In genomic region chr16:66580605-66581209, GRCh38 we compare ENCODE assay signal across 11 cellular contexts. TPM values are rescaled to one million over a fixed set of nuclear protein-coding genes. Genes with fewer than 3 reads are reported as not detected.
DNase-seq lines count a peak whose midpoint lies in the region; ATAC-seq and TF ChIP-seq lines count a peak whose summit lies in the region.
"Had no signal": no experiment of that assay in that cellular context is flagged by ENCODE, and none has a peak within 500 bp of the region (broad histone marks: within the 10 kb centered on the region; RNA-seq: fewer than 3 reads in every experiment).

No MANE protein-coding gene starts in this region.

- peaks cover 19% of the 10 kb centered on the region for H3K4me1 Mint-ChIP-seq in mesothelial cell of epicardium
- H3K4me1 Mint-ChIP-seq in stimulated activated naive B cell treated with anti-CD40 and anti-IgM and Interleukin-4, amounts not matched to agents 10 μg/mL and 1 μg/mL and 100 μg/mL, for 72 hours, result peaks cover 21% of the 10 kb centered on the region in 2 donors

- H3K27me3 Mint-ChIP-seq in mesothelial cell of epicardium (ENCODE audit: low read depth), result no peaks in the 10 kb centered on the region
- H3K27me3 Mint-ChIP-seq in stimulated activated naive B cell treated with anti-CD40 and anti-IgM and Interleukin-4, amounts not matched to agents 10 μg/mL and 1 μg/mL and 100 μg/mL, for 72 hours, result peaks cover 59 to 62% of the 10 kb centered on the region in 2 donors

- H4K20me1 ChIP-seq in BLaER1, result no peaks in the 10 kb centered on the region
- H4K20me1 ChIP-seq in MM.1S (ENCODE audit: insufficient read depth, low read length), result no peaks in the 10 kb centered on the region

- TF ChIP-seq POLR2A in breast epithelium (IDR thresholded peaks at IDR 0.05) (no peak), testis (IDR thresholded peaks at IDR 0.05) (no peak)

- H3K36me3 Mint-ChIP-seq in mesothelial cell of epicardium, result no peaks in the 10 kb centered on the region
- no peaks in the 10 kb centered on the region for H3K36me3 Mint-ChIP-seq in stimulated activated naive B cell treated with anti-CD40 and anti-IgM and Interleukin-4, amounts not matched to agents 10 μg/mL and 1 μg/mL and 100 μg/mL, for 72 hours
- H3K36me3 Mint-ChIP-seq: activated naive CD4-positive, alpha-beta T cell treated with anti-CD3 and anti-CD28 coated beads, Interleukin-2, amount 50 U/mL, for 24 hours had no signal

- H3K36me3 ChIP-seq in BLaER1 (no peaks in the 10 kb centered on the region), breast epithelium (no peaks in the 10 kb centered on the region), MM.1S (replicated peaks; ENCODE audit: insufficient read depth, low read length) (no peaks in the 10 kb centered on the region), testis (ENCODE audit: low read depth, missing control alignments) (no peaks in the 10 kb centered on the region)
- H3K36me3 ChIP-seq: ovary had no signal

- H3K9me3 ChIP-seq in BLaER1 (no peaks in the 10 kb centered on the region), breast epithelium (no peaks in the 10 kb centered on the region), MM.1S (replicated peaks; ENCODE audit: insufficient read depth, low read length) (no peaks in the 10 kb centered on the region), testis (no peaks in the 10 kb centered on the region)
- H3K9me3 ChIP-seq: ovary had no signal

- no peak overlapping the region for H2AFZ ChIP-seq in MM.1S (ENCODE audit: low read length)

- H3K4me2 ChIP-seq in BLaER1, result peak overlapping the region; percentile 93
- no peak overlapping the region for H3K4me2 ChIP-seq in MM.1S (ENCODE audit: low read depth, low read length)

- H3K27me3 ChIP-seq in BLaER1 (no peaks in the 10 kb centered on the region), breast epithelium (no peaks in the 10 kb centered on the region), MM.1S (replicated peaks; ENCODE audit: insufficient read depth, low read length) (no peaks in the 10 kb centered on the region), testis (no peaks in the 10 kb centered on the region)
- H3K27me3 ChIP-seq: ovary had no signal

- no peaks in the 10 kb centered on the region for H3K9me2 ChIP-seq in MM.1S (replicated peaks; ENCODE audit: insufficient read depth, low read length)

- no peak overlapping the region for H3K4me3 Mint-ChIP-seq in mesothelial cell of epicardium
- no peak overlapping the region for H3K4me3 Mint-ChIP-seq in stimulated activated naive B cell treated with anti-CD40 and anti-IgM and Interleukin-4, amounts not matched to agents 10 μg/mL and 1 μg/mL and 100 μg/mL, for 72 hours

- DNase-seq in HT1080 (ENCODE audit: low read depth) (peak; percentile 75), breast epithelium (ENCODE audit: low spot score in 2 of 2) (no peak), mesothelial cell of epicardium (ENCODE audit: low spot score in 2 of 2, unreplicated experiment in 2 of 2) (no peak), MM.1S (no peak), testis (no peak)
- DNase-seq in stimulated activated naive B cell treated with anti-CD40 and anti-IgM and Interleukin-4, amounts not matched to agents 10 μg/mL and 1 μg/mL and 100 μg/mL, for 72 hours, result no peak
- DNase-seq: NCI-H69, ovary had no signal

- H3K9me3 Mint-ChIP-seq in mesothelial cell of epicardium, result no peaks in the 10 kb centered on the region
- H3K9me3 Mint-ChIP-seq in stimulated activated naive B cell treated with anti-CD40 and anti-IgM and Interleukin-4, amounts not matched to agents 10 μg/mL and 1 μg/mL and 100 μg/mL, for 72 hours, result peaks cover 0 to 1% of the 10 kb centered on the region in 2 donors
- H3K9me3 Mint-ChIP-seq: activated naive CD4-positive, alpha-beta T cell treated with anti-CD3 and anti-CD28 coated beads, Interleukin-2, amount 50 U/mL, for 24 hours had no signal

- H3K4me3 ChIP-seq in BLaER1, result peak overlapping the region; percentile 58
- H3K4me3 ChIP-seq in breast epithelium, result no peak overlapping the region
- no peak overlapping the region for H3K4me3 ChIP-seq in MM.1S (ENCODE audit: low read length)
- no peak overlapping the region for H3K4me3 ChIP-seq in testis
- H3K4me3 ChIP-seq: ovary had no signal

- no peak for TF ChIP-seq CTCF in breast epithelium (IDR thresholded peaks at IDR 0.05)
- TF ChIP-seq CTCF in mesothelial cell of epicardium (IDR thresholded peaks at IDR 0.05; ENCODE audit: unreplicated experiment), result no peak
- no peak for TF ChIP-seq CTCF in MM.1S (IDR thresholded peaks at IDR 0.05; ENCODE audit: low read length)
- no peak for TF ChIP-seq CTCF in testis (IDR thresholded peaks at IDR 0.05)

- peaks cover 99% of the 10 kb centered on the region for H3K4me1 ChIP-seq in BLaER1
- H3K4me1 ChIP-seq in breast epithelium, result no peaks in the 10 kb centered on the region
- H3K4me1 ChIP-seq in MM.1S (ENCODE audit: low read length), result no peaks in the 10 kb centered on the region
- peaks cover 6% of the 10 kb centered on the region for H3K4me1 ChIP-seq in testis

- no peaks in the 10 kb centered on the region for H3K79me2 ChIP-seq in MM.1S (ENCODE audit: low read length)

- peak overlapping the region; percentile 70 for H3K27ac ChIP-seq in BLaER1
- H3K27ac ChIP-seq in breast epithelium, result peak overlapping the region; percentile 1 to 34
- no peak overlapping the region for H3K27ac ChIP-seq in MM.1S (ENCODE audit: low read length)
- no peak overlapping the region for H3K27ac ChIP-seq in testis
- H3K27ac ChIP-seq: ovary had no signal

- H3K27ac Mint-ChIP-seq in mesothelial cell of epicardium, result peak overlapping the region; percentile 35
- H3K27ac Mint-ChIP-seq in stimulated activated naive B cell treated with anti-CD40 and anti-IgM and Interleukin-4, amounts not matched to agents 10 μg/mL and 1 μg/mL and 100 μg/mL, for 72 hours, result no peak overlapping the region
- H3K27ac Mint-ChIP-seq: activated naive CD4-positive, alpha-beta T cell treated with anti-CD3 and anti-CD28 coated beads, Interleukin-2, amount 50 U/mL, for 24 hours had no signal

- intact Hi-C loops in breast epithelium (cut with DNase I; ENCODE audit: low total_unique reads) (no loop called here), testis (cut with DNase I; ENCODE audit: low total_unique reads) (no loop called here)

- H3K9ac ChIP-seq in BLaER1, result peak overlapping the region; percentile 60
- H3K9ac ChIP-seq in MM.1S (ENCODE audit: low read length), result no peak overlapping the region

- H3F3A ChIP-seq in MM.1S (ENCODE audit: insufficient read depth, low read length), result no peaks in the 10 kb centered on the region

- no peak for ATAC-seq in HG03175 (IDR thresholded peaks at IDR 0.05; ENCODE audit: unreplicated experiment)
- no peak for ATAC-seq in stimulated activated naive B cell treated with anti-CD40 and anti-IgM and Interleukin-4, amounts not matched to agents 10 μg/mL and 1 μg/mL and 100 μg/mL, for 72 hours (replicated peaks)

- WGBS in testis, 2 donors, result 81 to 88% methylated on average over 4 of the region's 4 CpGs

RNA-seq across cellular contexts. Expression of gene CMTM2, which starts 1.4 kb away (rescaled TPM):
- not detected in 2 replicates for total RNA-seq in HT1080 (2014; rRNA removed; shearing (Covaris generic))
- not detected in 2 replicates for polyA plus RNA-seq in HT1080 (2015; cell fraction: cytosol; rRNA removed)
- polyA plus RNA-seq in HT1080 (2015; cell fraction: nucleus; rRNA removed), result 0.12 TPM in 1 of 2 replicates, not detected in the other
- total RNA-seq in breast epithelium, result not detected
- 0.25 to 0.58 TPM (median 0.51 TPM) in 3 replicates for total RNA-seq in mesothelial cell of epicardium
- 100 to 1,000 TPM; 307 to 454 TPM for total RNA-seq in testis
- polyA plus RNA-seq in testis (ENCODE audit: insufficient read depth, low read depth, low replicate concordance), result 1,249 TPM

RNA-seq across cellular contexts. Expression of gene CMTM1, which starts 14.5 kb away (rescaled TPM):
- 6.5 and 8.7 TPM in 2 replicates for total RNA-seq in HT1080 (2014; rRNA removed; shearing (Covaris generic))
- polyA plus RNA-seq in HT1080 (2015; cell fraction: cytosol; rRNA removed), result 0.78 and 2.0 TPM in 2 replicates
- polyA plus RNA-seq in HT1080 (2015; cell fraction: nucleus; rRNA removed), result 1.5 and 2.8 TPM in 2 replicates
- total RNA-seq in breast epithelium (1 to 10 TPM; 1.6 to 2.9 (median 1.9) TPM), mesothelial cell of epicardium (10.0 to 10.3 TPM (median 10.2 TPM) in 3 replicates), testis (10 to 100 TPM; 24.0 to 47.5 TPM)
- polyA plus RNA-seq in testis (ENCODE audit: insufficient read depth, low read depth, low replicate concordance), result 103 TPM

RNA-seq across cellular contexts. Expression of gene CMTM3, which starts 23.8 kb away (rescaled TPM):
- 24.0 and 40.9 TPM in 2 replicates for total RNA-seq in HT1080 (2014; rRNA removed; shearing (Covaris generic))
- 56.1 and 57.6 TPM in 2 replicates for polyA plus RNA-seq in HT1080 (2015; cell fraction: cytosol; rRNA removed)
- polyA plus RNA-seq in HT1080 (2015; cell fraction: nucleus; rRNA removed), result 23.2 and 25.7 TPM in 2 replicates
- 10 to 100 TPM; 19.5 to 54.9 (median 25.2) TPM for total RNA-seq in breast epithelium
- total RNA-seq in mesothelial cell of epicardium, result 56.9 to 60.7 TPM (median 59.3 TPM) in 3 replicates
- total RNA-seq in testis, result 100 to 1,000 TPM; 137 to 182 TPM
- 149 TPM for polyA plus RNA-seq in testis (ENCODE audit: insufficient read depth, low read depth, low replicate concordance)

RNA-seq across cellular contexts. Expression of gene CKLF, which starts 28.3 kb away (rescaled TPM):
- 78.1 and 100 TPM in 2 replicates for total RNA-seq in HT1080 (2014; rRNA removed; shearing (Covaris generic))
- polyA plus RNA-seq in HT1080 (2015; cell fraction: cytosol; rRNA removed), result 67.9 and 79.1 TPM in 2 replicates
- 21.3 and 24.0 TPM in 2 replicates for polyA plus RNA-seq in HT1080 (2015; cell fraction: nucleus; rRNA removed)
- total RNA-seq in breast epithelium, result 10 to 100 TPM; 36.6 to 62.6 (median 44.9) TPM
- 28.9 to 33.2 TPM (median 31.1 TPM) in 3 replicates for total RNA-seq in mesothelial cell of epicardium
- total RNA-seq in testis, result 10 to 100 TPM; 49.5 to 71.5 TPM
- polyA plus RNA-seq in testis (ENCODE audit: insufficient read depth, low read depth, low replicate concordance), result 128 TPM

RNA-seq across cellular contexts. Expression of gene TK2, which starts 30.8 kb away (rescaled TPM):
- total RNA-seq in HT1080 (2014; rRNA removed; shearing (Covaris generic)), result 9.7 and 10.5 TPM in 2 replicates
- 9.6 and 11.2 TPM in 2 replicates for polyA plus RNA-seq in HT1080 (2015; cell fraction: cytosol; rRNA removed)
- polyA plus RNA-seq in HT1080 (2015; cell fraction: nucleus; rRNA removed), result 12.3 and 13.5 TPM in 2 replicates
- total RNA-seq in breast epithelium, result 10 to 100 TPM; 33.1 to 98.4 (median 40.4) TPM
- total RNA-seq in mesothelial cell of epicardium, result 24.9 to 28.8 TPM (median 28.5 TPM) in 3 replicates
- 10 to 100 TPM; 51.7 to 66.8 TPM for total RNA-seq in testis
- polyA plus RNA-seq in testis (ENCODE audit: insufficient read depth, low read depth, low replicate concordance), result 73.4 TPM

Comparison
In these comparisons a context has a peak if more than half of its experiments do, and no peak if none do; other contexts are left out.
1. H3K27ac ChIP-seq: peak in BLaER1 (single experiment) and breast epithelium (2 of 2); none in MM.1S (single experiment) and testis (0 of 2).
2. RNA of gene CMTM2, which starts 1.4 kb away (total RNA-seq): 307 to 454 TPM in testis; 0.25 to 0.58 TPM in mesothelial cell of epicardium, not detected in breast epithelium and not detected in HT1080; every median in the first group is over 100 times any median in the second.